ENCODE assay signal across 13 cellular contexts in the genomic region with DNA sequence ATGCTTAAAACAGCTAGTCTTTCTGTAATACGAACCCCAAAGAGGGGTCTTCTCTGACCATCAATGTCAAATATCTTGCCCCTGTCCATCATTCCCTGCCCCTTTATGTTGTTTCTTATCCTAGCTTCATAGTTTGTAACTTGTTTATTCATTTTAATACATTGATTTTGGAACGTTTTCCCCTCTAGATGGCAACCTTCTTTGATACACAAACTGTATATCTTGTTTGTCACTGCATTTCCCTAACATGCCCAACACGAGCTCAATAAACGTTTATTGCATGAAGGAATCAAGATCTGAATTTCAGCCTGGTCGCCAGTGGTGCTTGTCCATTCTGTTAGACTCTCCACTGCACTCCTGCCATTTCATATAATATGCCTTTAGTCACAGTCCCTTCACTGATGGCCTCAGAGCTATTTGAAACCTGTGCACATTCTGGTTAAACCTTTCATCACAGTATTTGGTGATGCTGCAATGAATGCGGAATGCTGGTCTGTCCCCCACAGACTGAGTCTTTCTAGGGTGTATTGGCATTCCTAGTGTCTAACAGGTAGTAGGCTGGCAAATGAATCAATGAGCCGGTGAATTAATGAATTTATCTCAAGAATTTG. TPM values are rescaled to one million over a fixed set of nuclear protein-coding genes. Genes with fewer than 3 reads are reported as not detected.
A peak's percentile ranks its signal among the peaks of the same experiment; 100 is the strongest.
DNase-seq lines count a peak whose midpoint lies in the region; ATAC-seq, FAIRE-seq and TF ChIP-seq lines count a peak whose summit lies in the region.
"Had no signal": no experiment of that assay in that cellular context is flagged by ENCODE, and none has a peak within 500 bp of the region (broad histone marks: within the 10 kb centered on the region; RNA-seq: fewer than 3 reads in every experiment).

No MANE protein-coding gene starts in this region.

- H3K23ac ChIP-seq in neuronal stem cell (ENCODE audit: low read depth, low read length, poor library complexity) = no peak overlapping the region

- no peak overlapping the region for H3K4me3 ChIP-seq in Panc1 (ENCODE audit: low read depth in 2 of 2, low read length in 2 of 2)
- H3K4me3 ChIP-seq in neuronal stem cell (ENCODE audit: low read length in 2 of 2) = no peak overlapping the region
- H3K4me3 ChIP-seq: pancreas had no signal

- no peak overlapping the region for H2BK12ac ChIP-seq in neuronal stem cell (ENCODE audit: low read length)

- peak; percentile 46 for FAIRE-seq in urothelium cell line (lab: Jason Lieb, UNC)
- FAIRE-seq: endometrium, GM12892, pancreas had no signal

- no peak overlapping the region for H3K4me2 ChIP-seq in neuronal stem cell (ENCODE audit: insufficient read depth, low read length, poor library complexity, severe bottlenecking)

- H3K18ac ChIP-seq in neuronal stem cell (ENCODE audit: low read length) = no peak overlapping the region

- no peak for ATAC-seq in Panc1
- ATAC-seq in HG02759 (IDR thresholded peaks at IDR 0.05; ENCODE audit: unreplicated experiment) = no peak
- no peak for ATAC-seq in GM18909 (IDR thresholded peaks at IDR 0.05; ENCODE audit: poor library complexity, unreplicated experiment)
- ATAC-seq: pancreas had no signal

- H4K8ac ChIP-seq in neuronal stem cell (ENCODE audit: low read depth, low read length) = no peak overlapping the region

- H3K4me3 Mint-ChIP-seq in activated naive CD8-positive, alpha-beta T cell = peak overlapping the region; percentile 25
- H3K4me3 Mint-ChIP-seq in activated naive CD8-positive, alpha-beta T cell treated with anti-CD3 and anti-CD28 coated beads for 36 hours = no peak overlapping the region
- H3K4me3 Mint-ChIP-seq: brain had no signal

- H3K4me1 ChIP-seq in Panc1 (ENCODE audit: control insufficient read depth, insufficient read depth, low read length) = no peaks in the 10 kb centered on the region
- peaks cover 0 to 3% of the 10 kb centered on the region in 2 donors for H3K4me1 ChIP-seq in neuronal stem cell (ENCODE audit: control insufficient read depth in 2 of 2, insufficient read depth in 1 of 2, low read depth in 1 of 2, low read length in 2 of 2)

- H3K4me1 Mint-ChIP-seq in activated naive CD8-positive, alpha-beta T cell (ENCODE audit: low read depth) = peaks cover 77% of the 10 kb centered on the region
- peaks cover 63% of the 10 kb centered on the region for H3K4me1 Mint-ChIP-seq in activated naive CD8-positive, alpha-beta T cell treated with anti-CD3 and anti-CD28 coated beads for 36 hours

- no peak overlapping the region for H2AK5ac ChIP-seq in neuronal stem cell (ENCODE audit: low read depth, low read length)

- H3K14ac ChIP-seq in neuronal stem cell (ENCODE audit: low read length) = no peak overlapping the region

- H3K9me3 ChIP-seq in Panc1 (ENCODE audit: control insufficient read depth, insufficient read depth, low read depth, low read length) = no peaks in the 10 kb centered on the region
- no peaks in the 10 kb centered on the region for H3K9me3 ChIP-seq in neuronal stem cell (replicated peaks in 1 of 2; ENCODE audit: control insufficient read depth in 2 of 2, insufficient read depth in 1 of 2, low read depth in 1 of 2, low read length in 2 of 2)
- H3K9me3 ChIP-seq: pancreas had no signal

- in situ Hi-C loops in Panc1 (cut with HindIII; ENCODE audit: low pct_unique_long_range_greater_than_20kb, low sequenced_read_pairs) = no loop called here

- no peak overlapping the region for H2BK120ac ChIP-seq in neuronal stem cell (ENCODE audit: low read depth, low read length)

- no peaks in the 10 kb centered on the region for H3K79me1 ChIP-seq in neuronal stem cell (ENCODE audit: low read depth, low read length)

- no peak overlapping the region for H2BK5ac ChIP-seq in neuronal stem cell (ENCODE audit: low read length)

- DNase-seq in activated naive CD8-positive, alpha-beta T cell treated with anti-CD3 and anti-CD28 coated beads for 36 hours = no peak
- DNase-seq in Panc1 (ENCODE audit: low read depth, low spot score) (no peak), fibroblast of gingiva (ENCODE audit: low read depth) (peak; percentile 34), urothelium cell line (ENCODE audit: low spot score) (no peak), neuronal stem cell (ENCODE audit: low spot score) (no peak)
- DNase-seq: NCI-H1417 treated with DMSO at 0.1 percent for 48 hours, pancreas had no signal

- peaks cover 5% of the 10 kb centered on the region for H3K9me3 Mint-ChIP-seq in activated naive CD8-positive, alpha-beta T cell (ENCODE audit: low read depth)
- peaks cover 23% of the 10 kb centered on the region for H3K9me3 Mint-ChIP-seq in activated naive CD8-positive, alpha-beta T cell treated with anti-CD3 and anti-CD28 coated beads for 36 hours

- no peak overlapping the region for H3K9ac ChIP-seq in neuronal stem cell (ENCODE audit: low read depth, low read length, poor library complexity)

- peak overlapping the region; percentile 79 for H3K27ac Mint-ChIP-seq in activated naive CD8-positive, alpha-beta T cell
- no peak overlapping the region for H3K27ac Mint-ChIP-seq in activated naive CD8-positive, alpha-beta T cell treated with anti-CD3 and anti-CD28 coated beads for 36 hours

- no peaks in the 10 kb centered on the region for H3K27me3 ChIP-seq in Panc1 (ENCODE audit: control insufficient read depth, insufficient read depth, low read length)
- no peaks in the 10 kb centered on the region for H3K27me3 ChIP-seq in neuronal stem cell (ENCODE audit: control insufficient read depth in 3 of 3, insufficient read depth in 3 of 3, low read depth in 1 of 3, low read length in 3 of 3)
- H3K27me3 ChIP-seq: pancreas had no signal

- H3K4ac ChIP-seq in neuronal stem cell (ENCODE audit: low read length) = no peak overlapping the region

- H3K36me3 ChIP-seq in Panc1 (ENCODE audit: control insufficient read depth, insufficient read depth, low read length) (no peaks in the 10 kb centered on the region), neuronal stem cell (replicated peaks in 1 of 2; ENCODE audit: control insufficient read depth in 2 of 2, insufficient read depth in 2 of 2, low read length in 2 of 2) (no peaks in the 10 kb centered on the region)
- H3K36me3 ChIP-seq: pancreas had no signal

- BruUV-seq in Panc1 (replicated peaks; lab: Mats Ljungman, UMichigan) = no TSS peak

- H2AFZ ChIP-seq in neuronal stem cell (ENCODE audit: low read length) = no peak overlapping the region

- no CpG with 5 or more reads among the region's 7 CpGs for WGBS in neuronal stem cell (ENCODE audit: extremely low coverage in 2 of 2, insufficient read length in 2 of 2, insufficient replicate concordance in 1 of 2), 2 donors

- peaks cover 4% of the 10 kb centered on the region for H3K27me3 Mint-ChIP-seq in activated naive CD8-positive, alpha-beta T cell
- H3K27me3 Mint-ChIP-seq in activated naive CD8-positive, alpha-beta T cell treated with anti-CD3 and anti-CD28 coated beads for 36 hours = peaks cover 13% of the 10 kb centered on the region

- H2BK15ac ChIP-seq in neuronal stem cell (ENCODE audit: low read length) = no peak overlapping the region

- POLR2A ChIA-PET in Panc1 (lab: Charles Lee) = no interaction called here

- CTCF ChIA-PET in Panc1 (lab: Charles Lee) = no interaction called here

- H4K91ac ChIP-seq in neuronal stem cell (ENCODE audit: low read depth, low read length, poor library complexity) = no peak overlapping the region

- no peak overlapping the region for H3K27ac ChIP-seq in Panc1 (ENCODE audit: low read length)
- no peak overlapping the region for H3K27ac ChIP-seq in neuronal stem cell (replicated peaks; ENCODE audit: low read length)
- H3K27ac ChIP-seq: pancreas had no signal

- peaks cover 13% of the 10 kb centered on the region for H3K36me3 Mint-ChIP-seq in activated naive CD8-positive, alpha-beta T cell
- peaks cover 17% of the 10 kb centered on the region for H3K36me3 Mint-ChIP-seq in activated naive CD8-positive, alpha-beta T cell treated with anti-CD3 and anti-CD28 coated beads for 36 hours
- H3K36me3 Mint-ChIP-seq: brain had no signal

- peak; percentile 19; the same call in 1 of the 2 replicates for TF ChIP-seq CTCF in Panc1 (IDR thresholded peaks at IDR 0.05)

- intact Hi-C loops in Panc1 (cut with micrococcal nuclease; ENCODE audit: unreplicated experiment) = no loop called here

RNA-seq across cellular contexts. Expression of a gene that starts 55.0 kb away (rescaled TPM):
- total RNA-seq in activated naive CD8-positive, alpha-beta T cell treated with anti-CD3 and anti-CD28 coated beads for 36 hours = 1 to 10 TPM; 7.1 to 7.2 TPM
- total RNA-seq in Panc1 (2021; ENCODE audit: unreplicated experiment) = 7.1 TPM
- 13.8 TPM for polyA plus RNA-seq in Panc1 (2012; ENCODE audit: insufficient read length)
- polyA plus RNA-seq in neuronal stem cell (2013, experiment 1 of 2) = 38.6 TPM
- 33.8 TPM for polyA plus RNA-seq in neuronal stem cell (2013, experiment 2 of 2)
